1 cellular context compared by ENCODE assay signal in the genomic region with DNA sequence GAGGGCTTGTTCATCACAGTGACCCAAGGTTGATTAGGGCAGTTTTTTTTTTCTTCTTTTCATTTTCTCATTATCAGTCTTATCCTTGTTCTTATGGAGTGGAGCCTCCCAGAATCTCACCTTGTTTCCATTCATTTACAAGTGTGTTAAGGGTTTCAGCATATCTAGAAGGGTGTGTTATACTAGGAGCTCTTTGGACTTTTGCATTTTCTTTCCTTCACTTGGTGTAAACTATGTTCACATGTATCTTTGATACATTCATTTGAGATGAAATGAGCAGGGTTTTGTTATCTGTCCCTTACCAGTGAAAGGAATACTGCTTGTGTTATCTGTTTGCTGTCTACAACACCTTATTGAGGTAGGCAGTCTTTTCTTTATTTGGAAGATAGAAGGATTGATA.
TF ChIP-seq lines count a peak whose summit lies in the region.

No MANE protein-coding gene starts in this region.

TF ChIP-seq in WTC11, 78 proteins besides CTCF, POLR2A, EP300 and RAD21 (continued from another document):
- TF ChIP-seq JAZF1 (CRISPR knock-in tag; IDR thresholded peaks at IDR 0.05): no peak
- TF ChIP-seq ZNF671 (CRISPR knock-in tag; IDR thresholded peaks at IDR 0.05): no peak
- TF ChIP-seq ZNF423 (CRISPR knock-in tag; IDR thresholded peaks at IDR 0.05): no peak
- TF ChIP-seq, protein P1, sequence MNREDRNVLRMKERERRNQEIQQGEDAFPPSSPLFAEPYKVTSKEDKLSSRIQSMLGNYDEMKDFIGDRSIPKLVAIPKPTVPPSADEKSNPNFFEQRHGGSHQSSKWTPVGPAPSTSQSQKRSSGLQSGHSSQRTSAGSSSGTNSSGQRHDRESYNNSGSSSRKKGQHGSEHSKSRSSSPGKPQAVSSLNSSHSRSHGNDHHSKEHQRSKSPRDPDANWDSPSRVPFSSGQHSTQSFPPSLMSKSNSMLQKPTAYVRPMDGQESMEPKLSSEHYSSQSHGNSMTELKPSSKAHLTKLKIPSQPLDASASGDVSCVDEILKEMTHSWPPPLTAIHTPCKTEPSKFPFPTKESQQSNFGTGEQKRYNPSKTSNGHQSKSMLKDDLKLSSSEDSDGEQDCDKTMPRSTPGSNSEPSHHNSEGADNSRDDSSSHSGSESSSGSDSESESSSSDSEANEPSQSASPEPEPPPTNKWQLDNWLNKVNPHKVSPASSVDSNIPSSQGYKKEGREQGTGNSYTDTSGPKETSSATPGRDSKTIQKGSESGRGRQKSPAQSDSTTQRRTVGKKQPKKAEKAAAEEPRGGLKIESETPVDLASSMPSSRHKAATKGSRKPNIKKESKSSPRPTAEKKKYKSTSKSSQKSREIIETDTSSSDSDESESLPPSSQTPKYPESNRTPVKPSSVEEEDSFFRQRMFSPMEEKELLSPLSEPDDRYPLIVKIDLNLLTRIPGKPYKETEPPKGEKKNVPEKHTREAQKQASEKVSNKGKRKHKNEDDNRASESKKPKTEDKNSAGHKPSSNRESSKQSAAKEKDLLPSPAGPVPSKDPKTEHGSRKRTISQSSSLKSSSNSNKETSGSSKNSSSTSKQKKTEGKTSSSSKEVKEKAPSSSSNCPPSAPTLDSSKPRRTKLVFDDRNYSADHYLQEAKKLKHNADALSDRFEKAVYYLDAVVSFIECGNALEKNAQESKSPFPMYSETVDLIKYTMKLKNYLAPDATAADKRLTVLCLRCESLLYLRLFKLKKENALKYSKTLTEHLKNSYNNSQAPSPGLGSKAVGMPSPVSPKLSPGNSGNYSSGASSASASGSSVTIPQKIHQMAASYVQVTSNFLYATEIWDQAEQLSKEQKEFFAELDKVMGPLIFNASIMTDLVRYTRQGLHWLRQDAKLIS (CRISPR knock-in tag; IDR thresholded peaks at IDR 0.05; ENCODE audit: borderline replicate concordance): no peak
- TF ChIP-seq, protein P2, sequence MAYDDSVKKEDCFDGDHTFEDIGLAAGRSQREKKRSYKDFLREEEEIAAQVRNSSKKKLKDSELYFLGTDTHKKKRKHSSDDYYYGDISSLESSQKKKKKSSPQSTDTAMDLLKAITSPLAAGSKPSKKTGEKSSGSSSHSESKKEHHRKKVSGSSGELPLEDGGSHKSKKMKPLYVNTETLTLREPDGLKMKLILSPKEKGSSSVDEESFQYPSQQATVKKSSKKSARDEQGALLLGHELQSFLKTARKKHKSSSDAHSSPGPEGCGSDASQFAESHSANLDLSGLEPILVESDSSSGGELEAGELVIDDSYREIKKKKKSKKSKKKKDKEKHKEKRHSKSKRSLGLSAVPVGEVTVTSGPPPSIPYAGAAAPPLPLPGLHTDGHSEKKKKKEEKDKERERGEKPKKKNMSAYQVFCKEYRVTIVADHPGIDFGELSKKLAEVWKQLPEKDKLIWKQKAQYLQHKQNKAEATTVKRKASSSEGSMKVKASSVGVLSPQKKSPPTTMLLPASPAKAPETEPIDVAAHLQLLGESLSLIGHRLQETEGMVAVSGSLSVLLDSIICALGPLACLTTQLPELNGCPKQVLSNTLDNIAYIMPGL (CRISPR knock-in tag; IDR thresholded peaks at IDR 0.05): no peak
- TF ChIP-seq TCF7 (CRISPR knock-in tag; IDR thresholded peaks at IDR 0.05; ENCODE audit: low read depth): no peak
- no peak for TF ChIP-seq FOXK1 (CRISPR knock-in tag; IDR thresholded peaks at IDR 0.05)
- no peak for TF ChIP-seq NFATC4 (CRISPR knock-in tag; IDR thresholded peaks at IDR 0.05)
- TF ChIP-seq JUN (CRISPR knock-in tag; IDR thresholded peaks at IDR 0.05): no peak
- TF ChIP-seq, protein P3, sequence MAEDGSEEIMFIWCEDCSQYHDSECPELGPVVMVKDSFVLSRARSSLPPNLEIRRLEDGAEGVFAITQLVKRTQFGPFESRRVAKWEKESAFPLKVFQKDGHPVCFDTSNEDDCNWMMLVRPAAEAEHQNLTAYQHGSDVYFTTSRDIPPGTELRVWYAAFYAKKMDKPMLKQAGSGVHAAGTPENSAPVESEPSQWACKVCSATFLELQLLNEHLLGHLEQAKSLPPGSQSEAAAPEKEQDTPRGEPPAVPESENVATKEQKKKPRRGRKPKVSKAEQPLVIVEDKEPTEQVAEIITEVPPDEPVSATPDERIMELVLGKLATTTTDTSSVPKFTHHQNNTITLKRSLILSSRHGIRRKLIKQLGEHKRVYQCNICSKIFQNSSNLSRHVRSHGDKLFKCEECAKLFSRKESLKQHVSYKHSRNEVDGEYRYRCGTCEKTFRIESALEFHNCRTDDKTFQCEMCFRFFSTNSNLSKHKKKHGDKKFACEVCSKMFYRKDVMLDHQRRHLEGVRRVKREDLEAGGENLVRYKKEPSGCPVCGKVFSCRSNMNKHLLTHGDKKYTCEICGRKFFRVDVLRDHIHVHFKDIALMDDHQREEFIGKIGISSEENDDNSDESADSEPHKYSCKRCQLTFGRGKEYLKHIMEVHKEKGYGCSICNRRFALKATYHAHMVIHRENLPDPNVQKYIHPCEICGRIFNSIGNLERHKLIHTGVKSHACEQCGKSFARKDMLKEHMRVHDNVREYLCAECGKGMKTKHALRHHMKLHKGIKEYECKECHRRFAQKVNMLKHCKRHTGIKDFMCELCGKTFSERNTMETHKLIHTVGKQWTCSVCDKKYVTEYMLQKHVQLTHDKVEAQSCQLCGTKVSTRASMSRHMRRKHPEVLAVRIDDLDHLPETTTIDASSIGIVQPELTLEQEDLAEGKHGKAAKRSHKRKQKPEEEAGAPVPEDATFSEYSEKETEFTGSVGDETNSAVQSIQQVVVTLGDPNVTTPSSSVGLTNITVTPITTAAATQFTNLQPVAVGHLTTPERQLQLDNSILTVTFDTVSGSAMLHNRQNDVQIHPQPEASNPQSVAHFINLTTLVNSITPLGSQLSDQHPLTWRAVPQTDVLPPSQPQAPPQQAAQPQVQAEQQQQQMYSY (CRISPR knock-in tag; IDR thresholded peaks at IDR 0.05): no peak
TF ChIP-seq in WTC11: peak in this region for 0.
